1 cellular context compared by ENCODE assay signal in the genomic region with DNA sequence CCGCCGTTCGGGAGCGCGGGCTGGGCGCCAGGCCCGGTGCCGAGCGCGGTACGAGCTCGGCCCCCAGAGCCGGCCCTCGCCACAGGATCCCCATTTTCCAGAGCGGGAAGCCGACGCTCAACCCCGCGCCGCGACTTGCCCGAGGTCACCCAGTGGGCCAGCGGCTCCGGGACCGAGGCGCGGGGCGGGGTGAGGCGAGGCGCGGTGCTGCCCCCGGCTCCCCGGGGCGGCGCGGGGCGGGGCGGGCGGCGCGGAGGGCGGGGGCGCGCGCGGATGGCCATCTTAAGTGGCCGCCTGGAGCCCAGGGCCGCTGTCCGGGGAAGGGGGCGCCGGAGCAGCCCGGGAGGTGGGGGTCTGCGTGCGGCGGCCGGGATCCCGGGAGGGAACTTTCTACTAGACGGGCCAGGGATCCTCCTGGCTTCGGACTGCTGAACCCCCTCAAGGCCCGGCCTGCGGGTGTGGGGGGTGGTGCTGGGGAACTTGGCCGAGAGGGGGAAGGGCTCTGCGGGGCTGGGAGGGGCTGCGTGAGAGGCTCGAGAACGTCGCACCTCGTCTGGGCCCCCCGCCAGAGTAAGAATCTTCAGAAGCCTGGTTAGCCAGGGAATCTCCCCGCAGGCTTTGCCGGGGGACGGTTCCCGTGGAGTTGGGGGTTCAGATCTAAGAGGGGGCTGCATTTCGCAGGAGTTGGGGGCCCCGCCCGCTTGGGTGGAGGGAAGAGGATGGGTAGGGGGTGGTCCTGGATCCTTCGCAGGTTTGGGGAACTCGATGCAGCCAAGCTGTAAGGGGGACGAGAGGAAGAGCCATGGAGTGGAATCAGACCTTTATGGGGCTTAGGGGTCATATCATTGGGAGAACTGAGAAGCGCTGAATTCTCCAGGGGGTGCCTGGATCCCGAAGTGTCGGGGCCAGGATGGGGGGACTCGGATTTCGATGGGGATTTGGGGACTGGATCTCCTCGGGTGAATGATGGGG.
A peak's percentile ranks its signal among the peaks of the same experiment; 100 is the strongest.
TF ChIP-seq lines count a peak whose summit lies in the region.

No MANE protein-coding gene starts in this region.

TF ChIP-seq in K562, 482 proteins besides CTCF, POLR2A, EP300 and RAD21 (continued from another document):
- TF ChIP-seq, protein P1, sequence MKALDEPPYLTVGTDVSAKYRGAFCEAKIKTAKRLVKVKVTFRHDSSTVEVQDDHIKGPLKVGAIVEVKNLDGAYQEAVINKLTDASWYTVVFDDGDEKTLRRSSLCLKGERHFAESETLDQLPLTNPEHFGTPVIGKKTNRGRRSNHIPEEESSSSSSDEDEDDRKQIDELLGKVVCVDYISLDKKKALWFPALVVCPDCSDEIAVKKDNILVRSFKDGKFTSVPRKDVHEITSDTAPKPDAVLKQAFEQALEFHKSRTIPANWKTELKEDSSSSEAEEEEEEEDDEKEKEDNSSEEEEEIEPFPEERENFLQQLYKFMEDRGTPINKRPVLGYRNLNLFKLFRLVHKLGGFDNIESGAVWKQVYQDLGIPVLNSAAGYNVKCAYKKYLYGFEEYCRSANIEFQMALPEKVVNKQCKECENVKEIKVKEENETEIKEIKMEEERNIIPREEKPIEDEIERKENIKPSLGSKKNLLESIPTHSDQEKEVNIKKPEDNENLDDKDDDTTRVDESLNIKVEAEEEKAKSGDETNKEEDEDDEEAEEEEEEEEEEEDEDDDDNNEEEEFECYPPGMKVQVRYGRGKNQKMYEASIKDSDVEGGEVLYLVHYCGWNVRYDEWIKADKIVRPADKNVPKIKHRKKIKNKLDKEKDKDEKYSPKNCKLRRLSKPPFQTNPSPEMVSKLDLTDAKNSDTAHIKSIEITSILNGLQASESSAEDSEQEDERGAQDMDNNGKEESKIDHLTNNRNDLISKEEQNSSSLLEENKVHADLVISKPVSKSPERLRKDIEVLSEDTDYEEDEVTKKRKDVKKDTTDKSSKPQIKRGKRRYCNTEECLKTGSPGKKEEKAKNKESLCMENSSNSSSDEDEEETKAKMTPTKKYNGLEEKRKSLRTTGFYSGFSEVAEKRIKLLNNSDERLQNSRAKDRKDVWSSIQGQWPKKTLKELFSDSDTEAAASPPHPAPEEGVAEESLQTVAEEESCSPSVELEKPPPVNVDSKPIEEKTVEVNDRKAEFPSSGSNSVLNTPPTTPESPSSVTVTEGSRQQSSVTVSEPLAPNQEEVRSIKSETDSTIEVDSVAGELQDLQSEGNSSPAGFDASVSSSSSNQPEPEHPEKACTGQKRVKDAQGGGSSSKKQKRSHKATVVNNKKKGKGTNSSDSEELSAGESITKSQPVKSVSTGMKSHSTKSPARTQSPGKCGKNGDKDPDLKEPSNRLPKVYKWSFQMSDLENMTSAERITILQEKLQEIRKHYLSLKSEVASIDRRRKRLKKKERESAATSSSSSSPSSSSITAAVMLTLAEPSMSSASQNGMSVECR (CRISPR knock-in tag; IDR thresholded peaks at IDR 0.05) = no peak
- peak; percentile 90 for TF ChIP-seq POLR2G (IDR thresholded peaks at IDR 0.05; ENCODE audit: low read depth, low read length)
- TF ChIP-seq, protein P2, sequence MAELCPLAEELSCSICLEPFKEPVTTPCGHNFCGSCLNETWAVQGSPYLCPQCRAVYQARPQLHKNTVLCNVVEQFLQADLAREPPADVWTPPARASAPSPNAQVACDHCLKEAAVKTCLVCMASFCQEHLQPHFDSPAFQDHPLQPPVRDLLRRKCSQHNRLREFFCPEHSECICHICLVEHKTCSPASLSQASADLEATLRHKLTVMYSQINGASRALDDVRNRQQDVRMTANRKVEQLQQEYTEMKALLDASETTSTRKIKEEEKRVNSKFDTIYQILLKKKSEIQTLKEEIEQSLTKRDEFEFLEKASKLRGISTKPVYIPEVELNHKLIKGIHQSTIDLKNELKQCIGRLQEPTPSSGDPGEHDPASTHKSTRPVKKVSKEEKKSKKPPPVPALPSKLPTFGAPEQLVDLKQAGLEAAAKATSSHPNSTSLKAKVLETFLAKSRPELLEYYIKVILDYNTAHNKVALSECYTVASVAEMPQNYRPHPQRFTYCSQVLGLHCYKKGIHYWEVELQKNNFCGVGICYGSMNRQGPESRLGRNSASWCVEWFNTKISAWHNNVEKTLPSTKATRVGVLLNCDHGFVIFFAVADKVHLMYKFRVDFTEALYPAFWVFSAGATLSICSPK (IDR thresholded peaks at IDR 0.05; ENCODE audit: borderline replicate concordance) = 0 out of 2 replicates have a peak, but pooled peaks have one; percentile 54
- TF ChIP-seq, protein P3, sequence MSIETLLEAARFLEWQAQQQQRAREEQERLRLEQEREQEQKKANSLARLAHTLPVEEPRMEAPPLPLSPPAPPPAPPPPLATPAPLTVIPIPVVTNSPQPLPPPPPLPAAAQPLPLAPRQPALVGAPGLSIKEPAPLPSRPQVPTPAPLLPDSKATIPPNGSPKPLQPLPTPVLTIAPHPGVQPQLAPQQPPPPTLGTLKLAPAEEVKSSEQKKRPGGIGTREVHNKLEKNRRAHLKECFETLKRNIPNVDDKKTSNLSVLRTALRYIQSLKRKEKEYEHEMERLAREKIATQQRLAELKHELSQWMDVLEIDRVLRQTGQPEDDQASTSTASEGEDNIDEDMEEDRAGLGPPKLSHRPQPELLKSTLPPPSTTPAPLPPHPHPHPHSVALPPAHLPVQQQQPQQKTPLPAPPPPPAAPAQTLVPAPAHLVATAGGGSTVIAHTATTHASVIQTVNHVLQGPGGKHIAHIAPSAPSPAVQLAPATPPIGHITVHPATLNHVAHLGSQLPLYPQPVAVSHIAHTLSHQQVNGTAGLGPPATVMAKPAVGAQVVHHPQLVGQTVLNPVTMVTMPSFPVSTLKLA (conservative IDR thresholded peaks at IDR 0.05) = peak; percentile 3 to 56; a peak in 2 of 4 replicates
- peak; percentile 31 for TF ChIP-seq PRPF4 (IDR thresholded peaks at IDR 0.05; ENCODE audit: insufficient read depth, low read depth, low read length, poor library complexity, severe bottlenecking)
- no peak for TF ChIP-seq EZH2 (IDR thresholded peaks at IDR 0.05; ENCODE audit: borderline replicate concordance, low read depth, low read length)
- 0 out of 4 replicates have a peak, but pooled peaks of 1 of the 2 experiments have one; percentile 10 for TF ChIP-seq TEAD1 (CRISPR knock-in tag; IDR thresholded peaks at IDR 0.05)
- TF ChIP-seq ADNP (tag; IDR thresholded peaks at IDR 0.05) = no peak
- TF ChIP-seq ZNF197 (CRISPR knock-in tag; IDR thresholded peaks at IDR 0.05; ENCODE audit: low read depth) = no peak
- no peak for TF ChIP-seq NFIX (CRISPR knock-in tag; IDR thresholded peaks at IDR 0.05; ENCODE audit: low read depth)
- TF ChIP-seq, protein P4, sequence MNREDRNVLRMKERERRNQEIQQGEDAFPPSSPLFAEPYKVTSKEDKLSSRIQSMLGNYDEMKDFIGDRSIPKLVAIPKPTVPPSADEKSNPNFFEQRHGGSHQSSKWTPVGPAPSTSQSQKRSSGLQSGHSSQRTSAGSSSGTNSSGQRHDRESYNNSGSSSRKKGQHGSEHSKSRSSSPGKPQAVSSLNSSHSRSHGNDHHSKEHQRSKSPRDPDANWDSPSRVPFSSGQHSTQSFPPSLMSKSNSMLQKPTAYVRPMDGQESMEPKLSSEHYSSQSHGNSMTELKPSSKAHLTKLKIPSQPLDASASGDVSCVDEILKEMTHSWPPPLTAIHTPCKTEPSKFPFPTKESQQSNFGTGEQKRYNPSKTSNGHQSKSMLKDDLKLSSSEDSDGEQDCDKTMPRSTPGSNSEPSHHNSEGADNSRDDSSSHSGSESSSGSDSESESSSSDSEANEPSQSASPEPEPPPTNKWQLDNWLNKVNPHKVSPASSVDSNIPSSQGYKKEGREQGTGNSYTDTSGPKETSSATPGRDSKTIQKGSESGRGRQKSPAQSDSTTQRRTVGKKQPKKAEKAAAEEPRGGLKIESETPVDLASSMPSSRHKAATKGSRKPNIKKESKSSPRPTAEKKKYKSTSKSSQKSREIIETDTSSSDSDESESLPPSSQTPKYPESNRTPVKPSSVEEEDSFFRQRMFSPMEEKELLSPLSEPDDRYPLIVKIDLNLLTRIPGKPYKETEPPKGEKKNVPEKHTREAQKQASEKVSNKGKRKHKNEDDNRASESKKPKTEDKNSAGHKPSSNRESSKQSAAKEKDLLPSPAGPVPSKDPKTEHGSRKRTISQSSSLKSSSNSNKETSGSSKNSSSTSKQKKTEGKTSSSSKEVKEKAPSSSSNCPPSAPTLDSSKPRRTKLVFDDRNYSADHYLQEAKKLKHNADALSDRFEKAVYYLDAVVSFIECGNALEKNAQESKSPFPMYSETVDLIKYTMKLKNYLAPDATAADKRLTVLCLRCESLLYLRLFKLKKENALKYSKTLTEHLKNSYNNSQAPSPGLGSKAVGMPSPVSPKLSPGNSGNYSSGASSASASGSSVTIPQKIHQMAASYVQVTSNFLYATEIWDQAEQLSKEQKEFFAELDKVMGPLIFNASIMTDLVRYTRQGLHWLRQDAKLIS (CRISPR knock-in tag; IDR thresholded peaks at IDR 0.05) = peak; percentile 53; the same call in 1 of the 2 replicates
- no peak for TF ChIP-seq MYBL2 (IDR thresholded peaks at IDR 0.05; ENCODE audit: low read depth)
- no peak for TF ChIP-seq MYBL2 (CRISPR knock-in tag; IDR thresholded peaks at IDR 0.05; ENCODE audit: borderline replicate concordance)
- peak; percentile 46; the same call in 1 of the 2 replicates for TF ChIP-seq SUPT5H (IDR thresholded peaks at IDR 0.05)
- no peak for TF ChIP-seq SNIP1 (IDR thresholded peaks at IDR 0.05; ENCODE audit: low read depth)
- TF ChIP-seq NR1H2 (CRISPR knock-in tag; IDR thresholded peaks at IDR 0.05) = no peak
- TF ChIP-seq HIVEP1 (CRISPR knock-in tag; IDR thresholded peaks at IDR 0.05) = no peak
- no peak for TF ChIP-seq KLF16 (IDR thresholded peaks at IDR 0.05)
- TF ChIP-seq SMC3 (conservative IDR thresholded peaks at IDR 0.05; ENCODE audit: insufficient read depth, low read depth, low read length) = 0 out of 2 replicates have a peak, but pooled peaks have one; percentile 1
- TF ChIP-seq TRIM24 (IDR thresholded peaks at IDR 0.05) = 0 out of 4 replicates have a peak, but pooled peaks of 1 of the 2 experiments have one; percentile 3
- no peak for TF ChIP-seq GATAD2A (IDR thresholded peaks at IDR 0.05)
